ENCODE assay signal across 9 cellular contexts in genomic region chr3:13111173-13111873, GRCh38. TPM values are rescaled to one million over a fixed set of nuclear protein-coding genes. Genes with fewer than 3 reads are reported as not detected.
DNase-seq lines count a peak whose midpoint lies in the region; ATAC-seq and TF ChIP-seq lines count a peak whose summit lies in the region.
"Had no signal": no experiment of that assay in that cellular context is flagged by ENCODE, and none has a peak within 500 bp of the region (broad histone marks: within the 10 kb centered on the region; RNA-seq: fewer than 3 reads in every experiment).

No MANE protein-coding gene starts in this region.

- TF ChIP-seq POLR2A in sigmoid colon (IDR thresholded peaks at IDR 0.05) = no peak

- peak; percentile 18 for DNase-seq in DMS 273 (lab: John Stamatoyannopoulos, UW; ENCODE audit: unreplicated experiment)
- DNase-seq in DMS 273 treated with DMSO at 0.1 percent for 48 hours (lab: John Stamatoyannopoulos, UW) = no peak
- DNase-seq in cerebellar cortex (ENCODE audit: low spot score) = peak; percentile 71
- DNase-seq in sigmoid colon = peak; percentile 32
- DNase-seq in A673 (ENCODE audit: low spot score) = no peak
- DNase-seq in endothelial cell (ENCODE audit: low spot score) = no peak

- no peak overlapping the region for H3K4me3 Mint-ChIP-seq in endothelial cell (ENCODE audit: unreplicated experiment)

- ATAC-seq in HG03108 (IDR thresholded peaks at IDR 0.05; ENCODE audit: unreplicated experiment) = peak; percentile 18
- no peak for ATAC-seq in GM18873 (IDR thresholded peaks at IDR 0.05; ENCODE audit: low FRiP score, unreplicated experiment)

- intact Hi-C loops in sigmoid colon (cut with DNase I) (no loop called here), A673 (cut with micrococcal nuclease; ENCODE audit: unreplicated experiment) (no loop called here)

- H3K9me3 ChIP-seq in sigmoid colon (no peaks in the 10 kb centered on the region), A673 (ENCODE audit: low read depth, low read length, poor library complexity, severe bottlenecking) (no peaks in the 10 kb centered on the region)

- H3K4me1 Mint-ChIP-seq in endothelial cell (ENCODE audit: unreplicated experiment) = peaks cover 11% of the 10 kb centered on the region

- CTCF ChIA-PET in A673 (lab: Charles Lee) = no interaction called here

- no peak overlapping the region for H3K4me3 ChIP-seq in sigmoid colon
- H3K4me3 ChIP-seq in A673 (ENCODE audit: low read depth, low read length, poor library complexity, severe bottlenecking) = no peak overlapping the region

- BruUV-seq in A673 (replicated peaks; lab: Mats Ljungman, UMichigan) = no TSS peak

- POLR2A ChIA-PET in A673 (lab: Charles Lee; ENCODE audit: low non-redundant PET) = no interaction called here

- H3K36me3 Mint-ChIP-seq in endothelial cell (ENCODE audit: low read depth, unreplicated experiment) = peaks cover 3% of the 10 kb centered on the region

- WGBS in sigmoid colon, 2 donors = 19 to 47% methylated on average over 9 of the region's 9 CpGs

- no peaks in the 10 kb centered on the region for H3K9me3 Mint-ChIP-seq in endothelial cell (ENCODE audit: unreplicated experiment)

- H3K27ac ChIP-seq in sigmoid colon (no peak overlapping the region), A673 (ENCODE audit: low read depth, low read length, poor library complexity, severe bottlenecking) (no peak overlapping the region)
- H3K27ac ChIP-seq: 22Rv1 had no signal

- no peaks in the 10 kb centered on the region for H3K4me1 ChIP-seq in sigmoid colon
- no peaks in the 10 kb centered on the region for H3K4me1 ChIP-seq in A673 (ENCODE audit: insufficient read depth, low read length, poor library complexity, severe bottlenecking)

- TF ChIP-seq EP300 in sigmoid colon (IDR thresholded peaks at IDR 0.05) = no peak

- no peak for TF ChIP-seq CTCF in sigmoid colon (IDR thresholded peaks at IDR 0.05)
- TF ChIP-seq CTCF in A673 (conservative IDR thresholded peaks at IDR 0.05; ENCODE audit: low read depth, low read length) = no peak
- no peak for TF ChIP-seq CTCF in endothelial cell (IDR thresholded peaks at IDR 0.05; ENCODE audit: unreplicated experiment)

- H3K27ac Mint-ChIP-seq in endothelial cell (ENCODE audit: unreplicated experiment) = no peak overlapping the region

- H3K27me3 Mint-ChIP-seq in endothelial cell (ENCODE audit: unreplicated experiment) = peaks cover 9% of the 10 kb centered on the region

- H3K36me3 ChIP-seq in sigmoid colon = no peaks in the 10 kb centered on the region
- no peaks in the 10 kb centered on the region for H3K36me3 ChIP-seq in A673 (ENCODE audit: insufficient read depth, low read length, poor library complexity, severe bottlenecking)

- H3K27me3 ChIP-seq in sigmoid colon = peaks cover 2 to 34% (median 9%) of the 10 kb centered on the region in 3 donors
- peaks cover 13% of the 10 kb centered on the region for H3K27me3 ChIP-seq in A673 (replicated peaks; ENCODE audit: insufficient read depth, low read depth, low read length, poor library complexity)

RNA-seq across cellular contexts. Expression of gene IQSEC1, which starts 38.1 kb away (rescaled TPM):
- total RNA-seq in sigmoid colon (10 to 100 TPM; 23.9 to 39.1 (median 26.2) TPM), A673 (2021) (13.0 and 15.4 TPM in 2 replicates), endothelial cell (ENCODE audit: unreplicated experiment) (75.3 TPM)
- 10 to 100 TPM in 1 of 3 donors, 1 to 10 TPM in 2; 2.5 to 20.7 (median 4.2) TPM for polyA plus RNA-seq in sigmoid colon

Comparison
In these comparisons a context has a peak if more than half of its experiments do, and no peak if none do; other contexts are left out.
1. DNase-seq: peak in DMS 273 (single experiment), cerebellar cortex (single experiment) and sigmoid colon (single experiment); none in DMS 273 treated with DMSO at 0.1 percent for 48 hours (single experiment), A673 (single experiment) and endothelial cell (single experiment).